Comparison of ENCODE assay signal across 17 cellular contexts in genomic region chr5:158966691-158967090, GRCh38.
DNase-seq lines count a peak whose midpoint lies in the region; ATAC-seq and TF ChIP-seq lines count a peak whose summit lies in the region.
"Had no signal": no experiment of that assay in that cellular context is flagged by ENCODE, and none has a peak within 500 bp of the region (broad histone marks: within the 10 kb centered on the region; RNA-seq: fewer than 3 reads in every experiment).

No MANE protein-coding gene starts in this region.

- H3K27me3 Mint-ChIP-seq in stimulated activated memory B cell treated with anti-CD40 and anti-IgM and Interleukin-4, amounts not matched to agents 10 μg/mL and 1 μg/mL and 100 μg/mL, for 72 hours: no peaks in the 10 kb centered on the region
- H3K27me3 Mint-ChIP-seq in chondrocyte (ENCODE audit: low read depth): no peaks in the 10 kb centered on the region

- no peak for ATAC-seq in stimulated activated memory B cell treated with anti-CD40 and anti-IgM and Interleukin-4, amounts not matched to agents 10 μg/mL and 1 μg/mL and 100 μg/mL, for 72 hours
- no peak for ATAC-seq in heart right ventricle
- ATAC-seq: HCT116 had no signal

- H3K4me3 Mint-ChIP-seq in stimulated activated memory B cell treated with anti-CD40 and anti-IgM and Interleukin-4, amounts not matched to agents 10 μg/mL and 1 μg/mL and 100 μg/mL, for 72 hours: no peak overlapping the region
- H3K4me3 Mint-ChIP-seq in chondrocyte (ENCODE audit: unreplicated experiment): no peak overlapping the region

- H3F3A ChIP-seq in DOHH2 (ENCODE audit: control insufficient read depth, insufficient read depth): peaks cover 3% of the 10 kb centered on the region; the same call in 1 of the 2 replicates

- H3K36me3 ChIP-seq in DOHH2 (ENCODE audit: control insufficient read depth, low read length): no peaks in the 10 kb centered on the region
- no peaks in the 10 kb centered on the region for H3K36me3 ChIP-seq in heart right ventricle
- H3K36me3 ChIP-seq: Peyer's patch had no signal

- H3K4me1 ChIP-seq in DOHH2 (ENCODE audit: control insufficient read depth, low read length): peaks cover 55% of the 10 kb centered on the region
- peaks cover 0 to 74% (median 17%) of the 10 kb centered on the region in 9 donors for H3K4me1 ChIP-seq in heart right ventricle
- H3K4me1 ChIP-seq: Caco-2, Peyer's patch had no signal

- H3K4me1 Mint-ChIP-seq in stimulated activated memory B cell treated with anti-CD40 and anti-IgM and Interleukin-4, amounts not matched to agents 10 μg/mL and 1 μg/mL and 100 μg/mL, for 72 hours: peaks cover 83% of the 10 kb centered on the region
- peaks cover 60% of the 10 kb centered on the region for H3K4me1 Mint-ChIP-seq in chondrocyte (ENCODE audit: low read depth)

- intact Hi-C loops in heart right ventricle (cut with DNase I): no loop called here

- H3K9me3 Mint-ChIP-seq in stimulated activated memory B cell treated with anti-CD40 and anti-IgM and Interleukin-4, amounts not matched to agents 10 μg/mL and 1 μg/mL and 100 μg/mL, for 72 hours: peaks cover 5% of the 10 kb centered on the region
- H3K9me3 Mint-ChIP-seq in chondrocyte (ENCODE audit: low read depth): no peaks in the 10 kb centered on the region

- H3K9me3 ChIP-seq in DOHH2 (ENCODE audit: control insufficient read depth, insufficient read depth, low read length): no peaks in the 10 kb centered on the region
- no peaks in the 10 kb centered on the region for H3K9me3 ChIP-seq in heart right ventricle
- H3K9me3 ChIP-seq: Caco-2, Peyer's patch had no signal

- no peak overlapping the region for H3K27ac ChIP-seq in DOHH2 (ENCODE audit: low read depth, low read length)
- peak overlapping the region in 2 of 10 donors; percentile 16 to 55 for H3K27ac ChIP-seq in heart right ventricle
- H3K27ac ChIP-seq: Peyer's patch had no signal

- H3K27me3 ChIP-seq in DOHH2 (ENCODE audit: control insufficient read depth, low read length) (no peaks in the 10 kb centered on the region), heart right ventricle (no peaks in the 10 kb centered on the region)
- H3K27me3 ChIP-seq: Peyer's patch had no signal

- peaks cover 26% of the 10 kb centered on the region for H3K36me3 Mint-ChIP-seq in stimulated activated memory B cell treated with anti-CD40 and anti-IgM and Interleukin-4, amounts not matched to agents 10 μg/mL and 1 μg/mL and 100 μg/mL, for 72 hours
- H3K36me3 Mint-ChIP-seq in chondrocyte (ENCODE audit: low read depth): no peaks in the 10 kb centered on the region
- H3K36me3 Mint-ChIP-seq: CD14-positive monocyte had no signal

- no peak overlapping the region for H3K4me3 ChIP-seq in DOHH2 (ENCODE audit: low read length)
- no peak overlapping the region for H3K4me3 ChIP-seq in fibroblast of mammary gland (ENCODE audit: control insufficient read depth, low read depth, low read length)
- H3K4me3 ChIP-seq in heart right ventricle: no peak overlapping the region
- H3K4me3 ChIP-seq: GM23248, Peyer's patch had no signal

- DNase-seq in NCI-H2227 (lab: John Stamatoyannopoulos, UW; ENCODE audit: unreplicated experiment) (peak; percentile 49), fibroblast of mammary gland (ENCODE audit: low read depth) (peak; percentile 39), heart right ventricle (no peak), chondrocyte (ENCODE audit: low spot score) (no peak), DMS 273 treated with DMSO at 0.1 percent for 48 hours (lab: John Stamatoyannopoulos, UW) (no peak)
- DNase-seq: Caco-2, DMS53, GM23248, NCI-H1092 treated with DMSO at 0.1 percent for 48 hours, NCI-H1694, NCI-H2107, Peyer's patch, SHP77 treated with DMSO at 0.1 percent for 48 hours had no signal

- WGBS in heart right ventricle, 2 donors: 88 to 91% methylated on average over 1 of the region's 1 CpG

- H3K27ac Mint-ChIP-seq in stimulated activated memory B cell treated with anti-CD40 and anti-IgM and Interleukin-4, amounts not matched to agents 10 μg/mL and 1 μg/mL and 100 μg/mL, for 72 hours: peak overlapping the region; percentile 66
- H3K27ac Mint-ChIP-seq in chondrocyte (ENCODE audit: unreplicated experiment): no peak overlapping the region
- H3K27ac Mint-ChIP-seq: CD14-positive monocyte had no signal

- H3K79me2 ChIP-seq in DOHH2 (ENCODE audit: control insufficient read depth, low read length): peaks cover 54% of the 10 kb centered on the region

- H3K9me2 ChIP-seq in DOHH2 (replicated peaks; ENCODE audit: control insufficient read depth, low read length): no peaks in the 10 kb centered on the region

- TF ChIP-seq CTCF in DOHH2 (IDR thresholded peaks at IDR 0.05; ENCODE audit: low read depth, low read length, poor library complexity, severe bottlenecking) (no peak), fibroblast of mammary gland (conservative IDR thresholded peaks at IDR 0.05; ENCODE audit: control insufficient read depth, insufficient read depth, low read depth, low read length) (no peak), heart right ventricle (IDR thresholded peaks at IDR 0.05) (no peak), chondrocyte (IDR thresholded peaks at IDR 0.05) (no peak)

- H4K20me1 ChIP-seq in DOHH2 (ENCODE audit: control insufficient read depth, insufficient read depth, low read depth, low read length): no peaks in the 10 kb centered on the region

- H3K4me2 ChIP-seq in DOHH2 (ENCODE audit: low read length): peak overlapping the region; percentile 52; the same call in 1 of the 2 replicates

Comparison
In these comparisons a context has a peak if more than half of its experiments do, and no peak if none do; other contexts are left out.
1. DNase-seq: peak in NCI-H2227 (single experiment) and fibroblast of mammary gland (single experiment); none in heart right ventricle (0 of 2), chondrocyte (single experiment) and DMS 273 treated with DMSO at 0.1 percent for 48 hours (single experiment).